In genomic region chr4:105710012-105710600, GRCh38 we compare ENCODE assay signal across 9 cellular contexts. TPM values are rescaled to one million over a fixed set of nuclear protein-coding genes. Genes with fewer than 3 reads are reported as not detected.
A peak's percentile ranks its signal among the peaks of the same experiment; 100 is the strongest.
DNase-seq lines count a peak whose midpoint lies in the region; ATAC-seq lines count a peak whose summit lies in the region.
"Had no signal": no experiment of that assay in that cellular context is flagged by ENCODE, and none has a peak within 500 bp of the region (broad histone marks: within the 10 kb centered on the region; RNA-seq: fewer than 3 reads in every experiment).

No MANE protein-coding gene starts in this region.

- no peak overlapping the region for H3K27ac ChIP-seq in HUES64 (ENCODE audit: low read depth, low read length)

- H3K4me1 ChIP-seq in HUES64 (ENCODE audit: insufficient read depth, low read length), result peaks cover 18% of the 10 kb centered on the region

- H3K9me3 Mint-ChIP-seq in activated naive CD8-positive, alpha-beta T cell treated with anti-CD3 and anti-CD28 coated beads for 36 hours, result no peaks in the 10 kb centered on the region
- no peaks in the 10 kb centered on the region for H3K9me3 Mint-ChIP-seq in naive B cell

- peaks cover 12% of the 10 kb centered on the region for H3K36me3 Mint-ChIP-seq in activated naive CD8-positive, alpha-beta T cell treated with anti-CD3 and anti-CD28 coated beads for 36 hours
- H3K36me3 Mint-ChIP-seq in naive B cell, result no peaks in the 10 kb centered on the region

- DNase-seq in Caki2 (ENCODE audit: low read depth), result peak; percentile 30
- DNase-seq in activated naive CD8-positive, alpha-beta T cell treated with anti-CD3 and anti-CD28 coated beads for 36 hours, result no peak
- DNase-seq in naive B cell, result no peak
- no peak for DNase-seq in NCI-H2107 (lab: John Stamatoyannopoulos, UW)
- no peak for DNase-seq in activated CD4-positive, CD25-positive, alpha-beta regulatory T cell treated with anti-CD3 and anti-CD28 coated beads, Interleukin-2, amount 50 U/mL, for 72 hours
- no peak for DNase-seq in DMS53 (lab: John Stamatoyannopoulos, UW)
- DNase-seq: stimulated activated CD4-positive, alpha-beta T cell treated with anti-CD3 and anti-CD28 coated beads, Interleukin-2, amount 100 ng/mL, for 48 hours had no signal

- in situ Hi-C loops in Caki2 (cut with HindIII; ENCODE audit: low pct_unique_long_range_greater_than_20kb, low sequenced_read_pairs), result no loop called here

- H3K9me3 ChIP-seq in HUES64 (ENCODE audit: insufficient read depth, low read depth, low read length), result no peaks in the 10 kb centered on the region

- 82% methylated on average over 12 of the region's 16 CpGs for WGBS in HUES64

- H3K27ac Mint-ChIP-seq in activated naive CD8-positive, alpha-beta T cell treated with anti-CD3 and anti-CD28 coated beads for 36 hours, result no peak overlapping the region
- H3K27ac Mint-ChIP-seq in naive B cell, result peak overlapping the region in 2 of 6 donors; percentile 97 to 99

- peak overlapping the region; percentile 95 for H3K4me3 Mint-ChIP-seq in activated naive CD8-positive, alpha-beta T cell treated with anti-CD3 and anti-CD28 coated beads for 36 hours
- H3K4me3 Mint-ChIP-seq in naive B cell, result peak overlapping the region in 6 of 8 donors; percentile 74 to 100 (median 98)

- H3K9ac ChIP-seq in HUES64 (ENCODE audit: low read depth, low read length), result peak overlapping the region; percentile 93; the same call in 1 of the 2 replicates

- no peaks in the 10 kb centered on the region for H3K36me3 ChIP-seq in HUES64 (ENCODE audit: insufficient read depth, low read length)

- no peaks in the 10 kb centered on the region for H3K27me3 Mint-ChIP-seq in activated naive CD8-positive, alpha-beta T cell treated with anti-CD3 and anti-CD28 coated beads for 36 hours
- no peaks in the 10 kb centered on the region for H3K27me3 Mint-ChIP-seq in naive B cell

- H3K27me3 ChIP-seq in HUES64 (ENCODE audit: insufficient read depth, low read length), result no peaks in the 10 kb centered on the region

- H3K4me1 Mint-ChIP-seq in activated naive CD8-positive, alpha-beta T cell treated with anti-CD3 and anti-CD28 coated beads for 36 hours, result peaks cover 25% of the 10 kb centered on the region
- H3K4me1 Mint-ChIP-seq in naive B cell, result peaks cover 28 to 49% (median 31%) of the 10 kb centered on the region in 3 donors

- H3K4me3 ChIP-seq in HUES64 (ENCODE audit: low read length), result peak overlapping the region; percentile 99

- ATAC-seq in naive B cell (ENCODE audit: low read depth in 2 of 2) (no peak), HG03159 (IDR thresholded peaks at IDR 0.05; ENCODE audit: unreplicated experiment) (no peak)

RNA-seq across cellular contexts. Expression of gene GSTCD, which starts 1.5 kb away (rescaled TPM):
- 16.1 and 18.2 TPM in 2 replicates for total RNA-seq in Caki2 (2014; rRNA removed; shearing (Covaris generic); ENCODE audit: low replicate concordance)
- 20.9 TPM for polyA plus RNA-seq in HUES64 (2013, experiment 1 of 2)
- 17.8 TPM for polyA plus RNA-seq in HUES64 (2013, experiment 2 of 2)
- total RNA-seq in activated naive CD8-positive, alpha-beta T cell treated with anti-CD3 and anti-CD28 coated beads for 36 hours, result 10 to 100 TPM; 18.9 to 20.8 TPM
- polyA plus RNA-seq in naive B cell (ENCODE audit: low read depth in 6 of 6), result 1 to 10 TPM in 5 of 6 donors, not detected in 1; 4.4 to 6.1 (median 4.9) TPM

RNA-seq across cellular contexts. Expression of gene INTS12, which starts 1.6 kb away (rescaled TPM):
- total RNA-seq in Caki2 (2014; rRNA removed; shearing (Covaris generic); ENCODE audit: low replicate concordance), result 9.6 and 22.4 TPM in 2 replicates
- 12.5 TPM for polyA plus RNA-seq in HUES64 (2013, experiment 1 of 2)
- 19.3 TPM for polyA plus RNA-seq in HUES64 (2013, experiment 2 of 2)
- 10 to 100 TPM; 28.0 to 28.5 TPM for total RNA-seq in activated naive CD8-positive, alpha-beta T cell treated with anti-CD3 and anti-CD28 coated beads for 36 hours
- 10 to 100 TPM; 23.5 to 35.2 (median 30.6) TPM for polyA plus RNA-seq in naive B cell (ENCODE audit: low read depth in 6 of 6)
